9 cellular contexts compared by ENCODE assay signal in genomic region chr11:7353100-7353499, GRCh38.
DNase-seq lines count a peak whose midpoint lies in the region; ATAC-seq, FAIRE-seq and TF ChIP-seq lines count a peak whose summit lies in the region.
"Had no signal": no experiment of that assay in that cellular context is flagged by ENCODE, and none has a peak within 500 bp of the region (broad histone marks: within the 10 kb centered on the region; RNA-seq: fewer than 3 reads in every experiment).

No MANE protein-coding gene starts in this region.

- no peaks in the 10 kb centered on the region for H3K9me3 ChIP-seq in HepG2 (ENCODE audit: low read length)

- H3K4me1 ChIP-seq in HepG2 (ENCODE audit: insufficient read depth, low read length) = no peaks in the 10 kb centered on the region

- TF ChIP-seq RAD21 in HepG2 (CRISPR knock-in tag; IDR thresholded peaks at IDR 0.05) = peak; percentile 39; the same call in 1 of the 2 replicates

- no peak for FAIRE-seq in HepG2 (lab: Jason Lieb, UNC)

- POLR2A ChIA-PET in activated CD4-positive, alpha-beta memory T cell treated with anti-CD3 and anti-CD28 coated beads, Interleukin-2, amount 10 ng/mL, durations not matched to agents 7 days and 5 days (lab: Charles Lee) = no interaction called here
- POLR2A ChIA-PET in HepG2 (lab: Yijun Ruan, JAX) = no interaction called here

- H3K27ac ChIP-seq in HepG2 (ENCODE audit: extremely low read length, insufficient read depth, low read length) = no peak overlapping the region

- CTCF ChIA-PET in activated CD4-positive, alpha-beta memory T cell treated with anti-CD3 and anti-CD28 coated beads, Interleukin-2, amount 10 ng/mL, durations not matched to agents 7 days and 5 days (lab: Charles Lee) = interaction anchor here (1.0 to 2.8 kb wide), 8 partner anchors 84 to 342 kb away, joined by 3 to 33 read pairs (median 7); no protein-coding TSS in a partner anchor
- CTCF ChIA-PET in HepG2 (lab: Yijun Ruan, JAX; ENCODE audit: low intra/inter-chr PET ratio, low total read pairs) = interaction anchor here (1.3 to 2.0 kb wide), 3 partner anchors 90 to 342 kb away, joined by 4 to 8 read pairs (median 7); no protein-coding TSS in a partner anchor

- no peak overlapping the region for H2AFZ ChIP-seq in HepG2 (ENCODE audit: low read length)

- H3K79me2 ChIP-seq in HepG2 (ENCODE audit: insufficient read depth, low read length) = no peaks in the 10 kb centered on the region

- H3K27me3 ChIP-seq in HepG2 (ENCODE audit: control insufficient read depth in 1 of 2, insufficient read depth in 2 of 2, low read length in 2 of 2) = no peaks in the 10 kb centered on the region

- H3K36me3 ChIP-seq in HepG2 (replicated peaks in 1 of 2; ENCODE audit: control insufficient read depth in 1 of 2, insufficient read depth in 2 of 2, low read length in 2 of 2) = no peaks in the 10 kb centered on the region

- H3K9ac ChIP-seq in HepG2 (ENCODE audit: insufficient read depth, low read depth, low read length) = no peak overlapping the region

- BruUV-seq in HepG2 (replicated peaks; lab: Mats Ljungman, UMichigan) = no TSS peak

- no peak for TF ChIP-seq POLR2A in HepG2 (IDR thresholded peaks at IDR 0.05; ENCODE audit: insufficient read depth in 1 of 2, low read depth in 2 of 2, low read length in 2 of 2)

- no peak overlapping the region for H3K4me3 ChIP-seq in HepG2 (replicated peaks in 1 of 3; ENCODE audit: insufficient read depth in 1 of 3, low read depth in 2 of 3, low read length in 3 of 3)

- H3K27me3 Mint-ChIP-seq in stimulated activated naive CD8-positive, alpha-beta T cell treated with anti-CD3 and anti-CD28 coated beads, Interleukin-15, amount 100 ng/mL, for 72 hours = peaks cover 8% of the 10 kb centered on the region
- no peaks in the 10 kb centered on the region for H3K27me3 Mint-ChIP-seq in activated CD4-positive, alpha-beta memory T cell treated with anti-CD3 and anti-CD28 coated beads, Interleukin-2, amount 10 ng/mL, durations not matched to agents 7 days and 5 days

- H3K36me3 Mint-ChIP-seq in activated CD4-positive, alpha-beta memory T cell treated with anti-CD3 and anti-CD28 coated beads, Interleukin-2, amount 10 ng/mL, durations not matched to agents 7 days and 5 days (ENCODE audit: low read depth) = no peaks in the 10 kb centered on the region

- peak; percentile 19 for DNase-seq in stimulated activated naive CD8-positive, alpha-beta T cell treated with anti-CD3 and anti-CD28 coated beads, Interleukin-15, Interleukin-2, amounts not matched to agents 100 U/mL and 50 U/mL, for 24 hours
- DNase-seq in stimulated activated naive CD8-positive, alpha-beta T cell treated with anti-CD3 and anti-CD28 coated beads, Interleukin-15, amount 100 ng/mL, for 72 hours = no peak
- DNase-seq in HT1080 (ENCODE audit: low read depth) (peak; percentile 26), HepG2 (ENCODE audit: low spot score) (peak; percentile 26), glomerular visceral epithelial cell (ENCODE audit: extremely low spot score) (no peak), NCI-H774 (lab: John Stamatoyannopoulos, UW) (no peak)
- peak; percentile 23 for DNase-seq in activated CD4-positive, alpha-beta memory T cell treated with anti-CD3 and anti-CD28 coated beads, Interleukin-2, amount 10 ng/mL, durations not matched to agents 7 days and 5 days

- peak; percentile 67 for TF ChIP-seq CTCF in HepG2 (CRISPR knock-in tag; IDR thresholded peaks at IDR 0.05)

- WGBS in HepG2 (ENCODE audit: low lambda C conversion rate) = 0% methylated on average over 1 of the region's 4 CpGs

- TF ChIP-seq EP300 in HepG2 (IDR thresholded peaks at IDR 0.05; ENCODE audit: low read depth in 2 of 2, low read length in 2 of 2) = no peak
- no peak for TF ChIP-seq EP300 in HepG2 (CRISPR knock-in tag; IDR thresholded peaks at IDR 0.05; ENCODE audit: borderline replicate concordance)

- intact Hi-C loops in HepG2 (cut with micrococcal nuclease; ENCODE audit: unreplicated experiment) = loop anchor here (1.0 to 5.0 kb wide), 4 partner anchors 89 to 336 kb away; no protein-coding TSS in a partner anchor

- H3K4me1 Mint-ChIP-seq in stimulated activated naive CD8-positive, alpha-beta T cell treated with anti-CD3 and anti-CD28 coated beads, Interleukin-15, amount 100 ng/mL, for 72 hours = no peaks in the 10 kb centered on the region
- H3K4me1 Mint-ChIP-seq in activated CD4-positive, alpha-beta memory T cell treated with anti-CD3 and anti-CD28 coated beads, Interleukin-2, amount 10 ng/mL, durations not matched to agents 7 days and 5 days = no peaks in the 10 kb centered on the region

- no peaks in the 10 kb centered on the region for H3K9me3 Mint-ChIP-seq in stimulated activated naive CD8-positive, alpha-beta T cell treated with anti-CD3 and anti-CD28 coated beads, Interleukin-15, amount 100 ng/mL, for 72 hours
- no peaks in the 10 kb centered on the region for H3K9me3 Mint-ChIP-seq in activated CD4-positive, alpha-beta memory T cell treated with anti-CD3 and anti-CD28 coated beads, Interleukin-2, amount 10 ng/mL, durations not matched to agents 7 days and 5 days
- H3K9me3 Mint-ChIP-seq: effector memory CD8-positive, alpha-beta T cell had no signal

- no peak overlapping the region for H3K4me2 ChIP-seq in HepG2 (ENCODE audit: low read depth, low read length)

- H3K4me3 Mint-ChIP-seq in stimulated activated naive CD8-positive, alpha-beta T cell treated with anti-CD3 and anti-CD28 coated beads, Interleukin-15, amount 100 ng/mL, for 72 hours = no peak overlapping the region
- no peak overlapping the region for H3K4me3 Mint-ChIP-seq in activated CD4-positive, alpha-beta memory T cell treated with anti-CD3 and anti-CD28 coated beads, Interleukin-2, amount 10 ng/mL, durations not matched to agents 7 days and 5 days
- H3K4me3 Mint-ChIP-seq: effector memory CD8-positive, alpha-beta T cell had no signal

- no peak overlapping the region for H3K27ac Mint-ChIP-seq in stimulated activated naive CD8-positive, alpha-beta T cell treated with anti-CD3 and anti-CD28 coated beads, Interleukin-15, amount 100 ng/mL, for 72 hours
- H3K27ac Mint-ChIP-seq in activated CD4-positive, alpha-beta memory T cell treated with anti-CD3 and anti-CD28 coated beads, Interleukin-2, amount 10 ng/mL, durations not matched to agents 7 days and 5 days = no peak overlapping the region
- H3K27ac Mint-ChIP-seq: effector memory CD8-positive, alpha-beta T cell had no signal

- in situ Hi-C loops in HepG2 (cut with HindIII; ENCODE audit: extremely low pct_ligation_motif_present, low pct_unique_long_range_greater_than_20kb) = loop anchor here (5.0 to 25.0 kb wide), 2 partner anchors 94 to 334 kb away; no protein-coding TSS in a partner anchor

- H4K20me1 ChIP-seq in HepG2 (ENCODE audit: insufficient read depth, low read length) = no peaks in the 10 kb centered on the region

- ATAC-seq in stimulated activated naive CD8-positive, alpha-beta T cell treated with anti-CD3 and anti-CD28 coated beads, Interleukin-15, Interleukin-2, amounts not matched to agents 100 U/mL and 50 U/mL, for 24 hours = no peak
- ATAC-seq in stimulated activated naive CD8-positive, alpha-beta T cell treated with anti-CD3 and anti-CD28 coated beads, Interleukin-15, amount 100 ng/mL, for 72 hours = no peak
- ATAC-seq in HepG2 (peak; percentile 74), HG03342 (IDR thresholded peaks at IDR 0.05; ENCODE audit: unreplicated experiment) (no peak)
- ATAC-seq: effector memory CD8-positive, alpha-beta T cell had no signal

TF ChIP-seq in HepG2, 621 proteins besides CTCF, POLR2A, EP300 and RAD21:
- peak; percentile 30 for TF ChIP-seq XRCC5 (optimal IDR thresholded peaks at IDR 0.05; ENCODE audit: low read length)
- peak; percentile 64 for TF ChIP-seq STAG1 (CRISPR knock-in tag; IDR thresholded peaks at IDR 0.05)
- TF ChIP-seq ZNF747 (CRISPR knock-in tag; IDR thresholded peaks at IDR 0.05; ENCODE audit: borderline replicate concordance) = no peak
- peak; percentile 72 for TF ChIP-seq SMC3 (IDR thresholded peaks at IDR 0.05; ENCODE audit: low read length)
- TF ChIP-seq SATB2 (CRISPR knock-in tag; IDR thresholded peaks at IDR 0.05) = no peak
- TF ChIP-seq, protein P1, sequence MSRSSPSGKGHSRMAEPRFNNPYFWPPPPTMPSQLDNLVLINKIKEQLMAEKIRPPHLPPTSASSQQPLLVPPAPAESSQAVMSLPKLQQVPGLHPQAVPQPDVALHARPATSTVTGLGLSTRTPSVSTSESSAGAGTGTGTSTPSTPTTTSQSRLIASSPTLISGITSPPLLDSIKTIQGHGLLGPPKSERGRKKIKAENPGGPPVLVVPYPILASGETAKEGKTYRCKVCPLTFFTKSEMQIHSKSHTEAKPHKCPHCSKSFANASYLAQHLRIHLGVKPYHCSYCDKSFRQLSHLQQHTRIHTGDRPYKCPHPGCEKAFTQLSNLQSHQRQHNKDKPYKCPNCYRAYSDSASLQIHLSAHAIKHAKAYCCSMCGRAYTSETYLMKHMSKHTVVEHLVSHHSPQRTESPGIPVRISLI (CRISPR knock-in tag; IDR thresholded peaks at IDR 0.05; ENCODE audit: borderline replicate concordance) = peak; percentile 35; the same call in 1 of the 2 replicates

Comparison
In these comparisons a context has a peak if more than half of its experiments do, and no peak if none do; other contexts are left out.
1. DNase-seq: peak in stimulated activated naive CD8-positive, alpha-beta T cell treated with anti-CD3 and anti-CD28 coated beads, Interleukin-15, Interleukin-2, amounts not matched to agents 100 U/mL and 50 U/mL, for 24 hours (single experiment), HT1080 (single experiment), activated CD4-positive, alpha-beta memory T cell treated with anti-CD3 and anti-CD28 coated beads, Interleukin-2, amount 10 ng/mL, durations not matched to agents 7 days and 5 days (single experiment) and HepG2 (single experiment); none in stimulated activated naive CD8-positive, alpha-beta T cell treated with anti-CD3 and anti-CD28 coated beads, Interleukin-15, amount 100 ng/mL, for 72 hours (0 of 2), glomerular visceral epithelial cell (single experiment) and NCI-H774 (single experiment).